In genomic region chr20:49641683-49642649, GRCh38 we compare ENCODE assay signal across 10 cellular contexts.
DNase-seq lines count a peak whose midpoint lies in the region; ATAC-seq and TF ChIP-seq lines count a peak whose summit lies in the region.
"Had no signal": no experiment of that assay in that cellular context is flagged by ENCODE, and none has a peak within 500 bp of the region (broad histone marks: within the 10 kb centered on the region; RNA-seq: fewer than 3 reads in every experiment).

No MANE protein-coding gene starts in this region.

- H3K4me1 ChIP-seq in IMR-90 (ENCODE audit: control insufficient read depth, insufficient read depth, low read length) (peaks cover 11% of the 10 kb centered on the region), psoas muscle (peaks cover 20% of the 10 kb centered on the region)

- H3K27ac ChIP-seq in IMR-90 (ENCODE audit: insufficient read depth, low read length) (no peak overlapping the region; the same call in 1 of the 2 replicates), psoas muscle (peak overlapping the region; percentile 48)
- H3K27ac ChIP-seq: epithelial cell of prostate, PC-9 had no signal

- ATAC-seq in IMR-90 (ENCODE audit: low read depth) (no peak; the same call in 1 of the 2 replicates), psoas muscle (peak in 1 of 4 donors; percentile 25), HG02759 (IDR thresholded peaks at IDR 0.05; ENCODE audit: unreplicated experiment) (no peak)

- no peak overlapping the region for H3K23ac ChIP-seq in IMR-90 (ENCODE audit: low read depth, low read length)

- H2BK5ac ChIP-seq in IMR-90 (ENCODE audit: low read depth, low read length, poor library complexity, severe bottlenecking): no peak overlapping the region

- no peak overlapping the region for H4K5ac ChIP-seq in IMR-90 (ENCODE audit: low read depth, low read length)

- dilution Hi-C loops in IMR-90 (cut with HindIII; ENCODE audit: low sequenced_read_pairs, unreplicated experiment): no loop called here

- intact Hi-C loops in IMR-90 (cut with micrococcal nuclease) (no loop called here), psoas muscle (cut with DNase I) (no loop called here)

- H3K4me3 ChIP-seq in IMR-90 (ENCODE audit: insufficient read depth, low read depth, low read length): no peak overlapping the region
- H3K4me3 ChIP-seq in psoas muscle: no peak overlapping the region
- H3K4me3 ChIP-seq: PC-9 had no signal

- no peak overlapping the region for H2AK9ac ChIP-seq in IMR-90 (replicated peaks; ENCODE audit: low read depth, low read length, poor library complexity)

- POLR2A ChIA-PET in IMR-90 (lab: Charles Lee; ENCODE audit: unreplicated experiment): no interaction called here

- CTCF ChIA-PET in IMR-90 (lab: Yijun Ruan, JAX): interaction anchor here (0.8 kb wide), 1 partner anchor 180 kb away, joined by 4 read pairs; no protein-coding TSS in a partner anchor

- no peak overlapping the region for H3K4ac ChIP-seq in IMR-90 (ENCODE audit: low read depth, low read length)

- H4K8ac ChIP-seq in IMR-90 (ENCODE audit: low read depth in 2 of 2, low read length in 2 of 2): no peak overlapping the region

- TF ChIP-seq CTCF in IMR-90 (conservative IDR thresholded peaks at IDR 0.05; ENCODE audit: low read depth, low read length): no peak
- no peak for TF ChIP-seq CTCF in psoas muscle (IDR thresholded peaks at IDR 0.05)

- no peak for TF ChIP-seq RAD21 in IMR-90 (IDR thresholded peaks at IDR 0.05; ENCODE audit: low read length)

- 0 out of 2 replicates have a peak overlapping the region, but pooled peaks have one; percentile 31 for H3K14ac ChIP-seq in IMR-90 (replicated peaks; ENCODE audit: low read depth, low read length)

- no peak overlapping the region for H3K4me2 ChIP-seq in IMR-90 (ENCODE audit: low read depth, low read length)
- H3K4me2 ChIP-seq: PC-9 had no signal

- H4K20me1 ChIP-seq in IMR-90 (ENCODE audit: insufficient read depth, low read length): no peaks in the 10 kb centered on the region

- no peak overlapping the region for H3K9ac ChIP-seq in IMR-90 (ENCODE audit: low read depth, low read length)

- H3K9me1 ChIP-seq in IMR-90 (ENCODE audit: insufficient read depth, low read length): peaks cover 16% of the 10 kb centered on the region

- H4K91ac ChIP-seq in IMR-90 (ENCODE audit: insufficient read depth, low read depth, low read length): no peak overlapping the region

- in situ Hi-C loops in IMR-90 (cut with MboI; ENCODE audit: low sequenced_read_pairs): no loop called here

- H2BK20ac ChIP-seq in IMR-90 (ENCODE audit: low read depth, low read length): no peak overlapping the region

- no TSS peak for BruUV-seq in IMR-90 (replicated peaks; lab: Mats Ljungman, UMichigan)

- H2AFZ ChIP-seq in IMR-90 (replicated peaks; ENCODE audit: low read length, poor library complexity): no peak overlapping the region
- H2AFZ ChIP-seq: PC-9 had no signal

- H3K56ac ChIP-seq in IMR-90 (ENCODE audit: extremely low read depth, insufficient read depth, low read length): no peak overlapping the region

- H3K18ac ChIP-seq in IMR-90 (ENCODE audit: low read depth, low read length): no peak overlapping the region

- no peak overlapping the region for H2BK120ac ChIP-seq in IMR-90 (ENCODE audit: low read depth, low read length)

- H2AK5ac ChIP-seq in IMR-90 (ENCODE audit: low read depth, low read length): no peak overlapping the region

- H3K36me3 ChIP-seq in IMR-90 (ENCODE audit: control insufficient read depth, insufficient read depth, low read length): peaks cover 49% of the 10 kb centered on the region
- peaks cover 25 to 100% of the 10 kb centered on the region in 2 donors for H3K36me3 ChIP-seq in psoas muscle (ENCODE audit: insufficient read depth in 1 of 2, low read depth in 1 of 2)

- WGBS in IMR-90 (ENCODE audit: extremely low coverage in 2 of 2, insufficient read length in 1 of 2), 2 experiments: 100% methylated on average over 2 of the region's 10 CpGs; no CpG with 5 or more reads in 1 of the 2 experiments
- 58 to 76% (median 70%) methylated on average over 10 of the region's 10 CpGs for WGBS in psoas muscle, 3 donors

- H3K79me1 ChIP-seq in IMR-90 (ENCODE audit: low read depth in 1 of 2, low read length in 2 of 2): peaks cover 12 to 23% of the 10 kb centered on the region in 2 experiments; a peak in 3 of 4 replicates

- no peak overlapping the region for H2BK15ac ChIP-seq in IMR-90 (ENCODE audit: low read depth, low read length)

- H3K9me3 ChIP-seq in IMR-90 (ENCODE audit: control insufficient read depth, insufficient read depth, low read length): no peaks in the 10 kb centered on the region
- H3K9me3 ChIP-seq in psoas muscle: no peaks in the 10 kb centered on the region

- DNase-seq in IMR-90 (peak; percentile 39), NCI-H510A treated with DMSO at 0.1 percent for 48 hours (lab: John Stamatoyannopoulos, UW) (peak; percentile 92), foreskin melanocyte (peak; percentile 52), psoas muscle (no peak), dermis blood vessel endothelial cell (no peak), NCI-H2081 (lab: John Stamatoyannopoulos, UW) (no peak), activated gamma-delta T cell treated with Interleukin-2 at 50 U/mL for 16 hours (no peak)
- DNase-seq: PC-9 had no signal

- H3K27me3 ChIP-seq in IMR-90 (ENCODE audit: control insufficient read depth, insufficient read depth, low read length) (no peaks in the 10 kb centered on the region), psoas muscle (ENCODE audit: insufficient read depth in 3 of 3, low read length in 2 of 3) (no peaks in the 10 kb centered on the region)

- TF ChIP-seq POLR2A in IMR-90 (IDR thresholded peaks at IDR 0.05; ENCODE audit: low read depth, low read length): no peak

TF ChIP-seq in IMR-90, 13 proteins besides CTCF, POLR2A, EP300 and RAD21:
- TF ChIP-seq ELK1 (IDR thresholded peaks at IDR 0.05; ENCODE audit: borderline replicate concordance, low read depth, low read length): no peak
- TF ChIP-seq RCOR1 (IDR thresholded peaks at IDR 0.05; ENCODE audit: insufficient replicate concordance, low read length): no peak
- no peak for TF ChIP-seq NFE2L2 (IDR thresholded peaks at IDR 0.05; ENCODE audit: low read depth, low read length)
- no peak for TF ChIP-seq CHD1 (IDR thresholded peaks at IDR 0.05; ENCODE audit: low read depth, low read length)
- TF ChIP-seq BHLHE40 (IDR thresholded peaks at IDR 0.05; ENCODE audit: low read depth, low read length): no peak
- TF ChIP-seq MAFK (IDR thresholded peaks at IDR 0.05; ENCODE audit: low read depth, low read length): no peak

Comparison
In these comparisons a context has a peak if more than half of its experiments do, and no peak if none do; other contexts are left out.
1. DNase-seq: peak in IMR-90 (single experiment), NCI-H510A treated with DMSO at 0.1 percent for 48 hours (single experiment) and foreskin melanocyte (single experiment); none in psoas muscle (0 of 2), dermis blood vessel endothelial cell (single experiment), NCI-H2081 (0 of 2) and activated gamma-delta T cell treated with Interleukin-2 at 50 U/mL for 16 hours (single experiment).